26 cellular contexts compared by ENCODE assay signal in genomic region chr2:240238786-240239185, GRCh38.
DNase-seq lines count a peak whose midpoint lies in the region; ATAC-seq and TF ChIP-seq lines count a peak whose summit lies in the region.
"Had no signal": no experiment of that assay in that cellular context is flagged by ENCODE, and none has a peak within 500 bp of the region (broad histone marks: within the 10 kb centered on the region; RNA-seq: fewer than 3 reads in every experiment).

No MANE protein-coding gene starts in this region.

- H3K36me3 ChIP-seq in RWPE2 (ENCODE audit: low read depth): no peaks in the 10 kb centered on the region
- no peaks in the 10 kb centered on the region for H3K36me3 ChIP-seq in stomach
- no peaks in the 10 kb centered on the region for H3K36me3 ChIP-seq in tibial nerve
- H3K36me3 ChIP-seq: BLaER1, MG63 had no signal

- H3K4me1 ChIP-seq in RWPE2 (ENCODE audit: insufficient read depth, poor library complexity, severe bottlenecking) (peaks cover 22% of the 10 kb centered on the region), stomach (peaks cover 15 to 26% (median 24%) of the 10 kb centered on the region in 4 donors), tibial nerve (peaks cover 0 to 19% (median 6%) of the 10 kb centered on the region in 4 donors)
- H3K4me1 ChIP-seq: Caco-2 had no signal

- peaks cover 20% of the 10 kb centered on the region for H3K4me1 Mint-ChIP-seq in Calu3 (ENCODE audit: low read depth, unreplicated experiment)
- no peaks in the 10 kb centered on the region for H3K4me1 Mint-ChIP-seq in activated T-helper 17 cell treated with anti-CD3 and anti-CD28 coated beads, Interleukin-2, amount 50 U/mL, for 72 hours

- H3K27me3 ChIP-seq in RWPE2 (ENCODE audit: insufficient read depth, poor library complexity, severe bottlenecking) (no peaks in the 10 kb centered on the region), stomach (peaks cover 0 to 4% (median 0%) of the 10 kb centered on the region in 3 donors), tibial nerve (no peaks in the 10 kb centered on the region)
- H3K27me3 ChIP-seq: BLaER1, MG63 had no signal

- peak overlapping the region; percentile 15 for H3K27ac Mint-ChIP-seq in Calu3 (ENCODE audit: unreplicated experiment)
- no peak overlapping the region for H3K27ac Mint-ChIP-seq in activated T-helper 17 cell treated with anti-CD3 and anti-CD28 coated beads, Interleukin-2, amount 50 U/mL, for 72 hours
- H3K27ac Mint-ChIP-seq: CD4-positive, alpha-beta T cell; H9 had no signal

- CTCF ChIA-PET in Calu3 (lab: Charles Lee): interaction anchor here (1.1 kb wide), 1 partner anchor 17 kb away, joined by 4 read pairs; no protein-coding TSS in a partner anchor

- ATAC-seq in RWPE2 (ENCODE audit: low read depth): no peak
- ATAC-seq in activated T-helper 17 cell treated with anti-CD3 and anti-CD28 coated beads, Interleukin-2, amount 50 U/mL, for 72 hours (replicated peaks): no peak
- ATAC-seq: GM12878, K562, Panc1 had no signal

- H3K9me3 ChIP-seq in RWPE2 (ENCODE audit: severe bottlenecking) (no peaks in the 10 kb centered on the region), stomach (no peaks in the 10 kb centered on the region), tibial nerve (no peaks in the 10 kb centered on the region)
- H3K9me3 ChIP-seq: BLaER1, Caco-2, MG63 had no signal

- BruUV-seq in Calu3 (replicated peaks; lab: Mats Ljungman, UMichigan): no TSS peak

- TF ChIP-seq CTCF in Calu3 (IDR thresholded peaks at IDR 0.05; ENCODE audit: unreplicated experiment) (no peak), RWPE2 (IDR thresholded peaks at IDR 0.05; ENCODE audit: poor library complexity, severe bottlenecking) (no peak), stomach (IDR thresholded peaks at IDR 0.05) (no peak), tibial nerve (IDR thresholded peaks at IDR 0.05) (no peak)

- peaks cover 26% of the 10 kb centered on the region for H3K27me3 Mint-ChIP-seq in Calu3 (ENCODE audit: unreplicated experiment)
- peaks cover 7% of the 10 kb centered on the region for H3K27me3 Mint-ChIP-seq in activated T-helper 17 cell treated with anti-CD3 and anti-CD28 coated beads, Interleukin-2, amount 50 U/mL, for 72 hours

- no peak overlapping the region for H3K4me3 Mint-ChIP-seq in Calu3 (ENCODE audit: low read depth, unreplicated experiment)
- H3K4me3 Mint-ChIP-seq in activated T-helper 17 cell treated with anti-CD3 and anti-CD28 coated beads, Interleukin-2, amount 50 U/mL, for 72 hours: no peak overlapping the region
- H3K4me3 Mint-ChIP-seq: CD4-positive, alpha-beta T cell had no signal

- peak overlapping the region; percentile 82 for H3K27ac ChIP-seq in RWPE2 (ENCODE audit: poor library complexity, severe bottlenecking)
- H3K27ac ChIP-seq in stomach: no peak overlapping the region
- H3K27ac ChIP-seq in tibial nerve: no peak overlapping the region
- H3K27ac ChIP-seq: BLaER1, GM23248 had no signal

- H3K9me3 Mint-ChIP-seq in Calu3 (ENCODE audit: low read depth, unreplicated experiment): peaks cover 4% of the 10 kb centered on the region
- no peaks in the 10 kb centered on the region for H3K9me3 Mint-ChIP-seq in activated T-helper 17 cell treated with anti-CD3 and anti-CD28 coated beads, Interleukin-2, amount 50 U/mL, for 72 hours
- H3K9me3 Mint-ChIP-seq: CD4-positive, alpha-beta T cell; H9; HFFc6 had no signal

- peaks cover 8% of the 10 kb centered on the region for H3K36me3 Mint-ChIP-seq in Calu3 (ENCODE audit: insufficient read depth, unreplicated experiment)
- H3K36me3 Mint-ChIP-seq in activated T-helper 17 cell treated with anti-CD3 and anti-CD28 coated beads, Interleukin-2, amount 50 U/mL, for 72 hours (ENCODE audit: low read depth): no peaks in the 10 kb centered on the region

- intact Hi-C loops in Calu3 (cut with micrococcal nuclease; ENCODE audit: unreplicated experiment) (no loop called here), stomach (cut with DNase I; ENCODE audit: low total_unique reads) (no loop called here)

- TF ChIP-seq POLR2A in stomach (IDR thresholded peaks at IDR 0.05) (no peak), tibial nerve (IDR thresholded peaks at IDR 0.05) (no peak)

- no peak for DNase-seq in Calu3
- DNase-seq in RWPE2 (ENCODE audit: low spot score): no peak
- DNase-seq in ecto neural progenitor cell (ENCODE audit: low spot score): peak; percentile 8
- DNase-seq in stomach: peak; percentile 2
- no peak for DNase-seq in tibial nerve (ENCODE audit: low spot score in 2 of 2)
- DNase-seq in central memory CD4-positive, alpha-beta T cell: no peak
- DNase-seq in NCI-H1092 treated with DMSO at 0.1 percent for 48 hours (lab: John Stamatoyannopoulos, UW): no peak
- DNase-seq: ACHN; Caco-2; CD4-positive, alpha-beta T cell; DND-41; H9; HFFc6; MG63; NCI-H1417 treated with DMSO at 0.1 percent for 48 hours; NCI-H187 treated with DMSO at 0.1 percent for 48 hours; NCI-H2227 treated with DMSO at 0.1 percent for 48 hours; NCI-H510A treated with DMSO at 0.1 percent for 48 hours; NCI-H748 treated with DMSO at 0.1 percent for 48 hours; NK-92 treated with Interleukin-12 subunit alpha and Interleukin-12 subunit beta, amount 100 ng/mL, for 24 hours had no signal

- 75 to 93% (median 82%) methylated on average over 1 of the region's 1 CpG for WGBS in stomach, 5 donors
- 91 to 100% methylated on average over 1 of the region's 1 CpG for WGBS in tibial nerve, 2 donors

- TF ChIP-seq EP300 in stomach (IDR thresholded peaks at IDR 0.05): no peak
- TF ChIP-seq EP300 in tibial nerve (IDR thresholded peaks at IDR 0.05): no peak

- H3K4me3 ChIP-seq in RWPE2 (ENCODE audit: severe bottlenecking) (no peak overlapping the region), stomach (no peak overlapping the region), tibial nerve (no peak overlapping the region)
- H3K4me3 ChIP-seq: BLaER1, GM12878, GM23248, K562, MG63 had no signal

Comparison
In these comparisons a context has a peak if more than half of its experiments do, and no peak if none do; other contexts are left out.
1. DNase-seq: peak in ecto neural progenitor cell (single experiment) and stomach (single experiment); none in Calu3 (single experiment), RWPE2 (single experiment), tibial nerve (0 of 2), central memory CD4-positive, alpha-beta T cell (single experiment) and NCI-H1092 treated with DMSO at 0.1 percent for 48 hours (single experiment).